ENCODE assay signal across 25 cellular contexts in genomic region chr9:95284667-95285066, GRCh38. TPM values are rescaled to one million over a fixed set of nuclear protein-coding genes. Genes with fewer than 3 reads are reported as not detected.
A peak's percentile ranks its signal among the peaks of the same experiment; 100 is the strongest.
DNase-seq lines count a peak whose midpoint lies in the region; ATAC-seq, FAIRE-seq and TF ChIP-seq lines count a peak whose summit lies in the region.
"Had no signal": no experiment of that assay in that cellular context is flagged by ENCODE, and none has a peak within 500 bp of the region (broad histone marks: within the 10 kb centered on the region; RNA-seq: fewer than 3 reads in every experiment).

No MANE protein-coding gene starts in this region.

- no peaks in the 10 kb centered on the region for H3K36me3 ChIP-seq in SK-N-MC (ENCODE audit: insufficient read depth, low read length)
- H3K36me3 ChIP-seq in kidney (ENCODE audit: control insufficient read depth in 1 of 2, insufficient read depth in 2 of 2, low read length in 2 of 2): no peaks in the 10 kb centered on the region
- no peaks in the 10 kb centered on the region for H3K36me3 ChIP-seq in rectal smooth muscle tissue (ENCODE audit: control insufficient read depth, insufficient read depth, low read length)
- H3K36me3 ChIP-seq: left ventricle myocardium inferior, transverse colon had no signal

- DNase-seq in GM18507 (ENCODE audit: extremely low spot score, insufficient read length, low read depth) (no peak), SK-N-MC (ENCODE audit: low read depth, low spot score) (no peak), kidney (no peak)
- no peak for DNase-seq in activated T-cell treated with anti-CD3 and anti-CD28 coated beads, Interleukin-2, amount 50 U/mL, for 1 hour
- DNase-seq in activated CD4-positive, alpha-beta T cell treated with anti-CD3 and anti-CD28 coated beads for 1 hour: no peak
- DNase-seq: activated CD4-positive, alpha-beta T cell treated with anti-CD3 and anti-CD28 coated beads, Interleukin-2, amount 50 U/mL, for 48 hours; activated CD8-positive, alpha-beta memory T cell treated with anti-CD3 and anti-CD28 coated beads, Interleukin-2, amount 50 U/mL, for 4 hours; activated naive CD4-positive, alpha-beta T cell treated with anti-CD3 and anti-CD28 coated beads, Interleukin-2, amount 10 ng/mL, durations not matched to agents 7 days and 5 days; amniotic stem cell; DND-41; KBM-7; left ventricle myocardium inferior; naive B cell; NCI-H2029; NCI-H524 treated with DMSO at 0.1 percent for 48 hours; NK-92 treated with Interleukin-12 subunit alpha and Interleukin-12 subunit beta, amount 100 ng/mL, for 24 hours; SHP77 treated with DMSO at 0.1 percent for 48 hours; stimulated activated CD4-positive, alpha-beta T cell treated with anti-CD3 and anti-CD28 coated beads, Interleukin-2, amount 100 ng/mL, for 24 hours; transverse colon had no signal

- intact Hi-C loops in kidney (cut with DNase I): no loop called here

- H3K27ac ChIP-seq in SK-N-MC: peak overlapping the region; percentile 57
- peak overlapping the region; percentile 51 to 63 for H3K27ac ChIP-seq in kidney (ENCODE audit: low read depth in 2 of 2, low read length in 2 of 2)
- H3K27ac ChIP-seq in rectal smooth muscle tissue (ENCODE audit: low read depth, low read length): peak overlapping the region; percentile 23
- H3K27ac ChIP-seq: epithelial cell of prostate, left ventricle myocardium inferior had no signal

- H3K9ac ChIP-seq in SK-N-MC (ENCODE audit: insufficient read length) (no peak overlapping the region), kidney (ENCODE audit: low read length in 2 of 2) (no peak overlapping the region), rectal smooth muscle tissue (ENCODE audit: low read length) (no peak overlapping the region)

- H3K27me3 ChIP-seq in rectal smooth muscle tissue (ENCODE audit: control insufficient read depth, insufficient read depth, low read length): no peaks in the 10 kb centered on the region
- H3K27me3 ChIP-seq: transverse colon had no signal

- no peaks in the 10 kb centered on the region; the same call in 1 of the 2 replicates for H3K9me3 ChIP-seq in SK-N-MC (ENCODE audit: low read depth, low read length)
- no peaks in the 10 kb centered on the region for H3K9me3 ChIP-seq in kidney (ENCODE audit: control insufficient read depth in 1 of 2, low read length in 2 of 2)

- H3K4me1 ChIP-seq in kidney (ENCODE audit: control insufficient read depth in 1 of 2, insufficient read depth in 1 of 2, low read depth in 1 of 2, low read length in 2 of 2): peaks cover 4 to 13% of the 10 kb centered on the region in 2 donors
- H3K4me1 ChIP-seq in rectal smooth muscle tissue (ENCODE audit: control insufficient read depth, insufficient read depth, low read length): no peaks in the 10 kb centered on the region
- H3K4me1 ChIP-seq: left ventricle myocardium inferior, transverse colon had no signal

- no peak for TF ChIP-seq CTCF in kidney (IDR thresholded peaks at IDR 0.05; ENCODE audit: borderline replicate concordance, extremely low read depth, insufficient read depth)

- FAIRE-seq in GM18507 (lab: Jason Lieb, UNC) (peak; percentile 29), kidney (lab: Jason Lieb, UNC) (peak; percentile 67)
- FAIRE-seq: H1 had no signal

- no peak overlapping the region for H3K4me3 ChIP-seq in SK-N-MC
- peak overlapping the region; percentile 5 to 13 for H3K4me3 ChIP-seq in kidney (ENCODE audit: low read length in 2 of 2)
- H3K4me3 ChIP-seq in rectal smooth muscle tissue (ENCODE audit: low read length): no peak overlapping the region
- H3K4me3 ChIP-seq: left ventricle myocardium inferior, transverse colon had no signal

- ATAC-seq in HG03025 (IDR thresholded peaks at IDR 0.05; ENCODE audit: low FRiP score, unreplicated experiment): no peak
- ATAC-seq in HG02981 (IDR thresholded peaks at IDR 0.05; ENCODE audit: unreplicated experiment): no peak
- ATAC-seq: Panc1 had no signal

RNA-seq across cellular contexts. Expression of gene FANCC, which starts 32.8 kb away (rescaled TPM):
- total RNA-seq in kidney: 10.8 TPM
- 7.5 TPM for polyA plus RNA-seq in kidney (ENCODE audit: insufficient read depth, low read depth, low replicate concordance)

Comparison
In these comparisons a context has a peak if more than half of its experiments do, and no peak if none do; other contexts are left out.
1. H3K4me3 ChIP-seq: peak in kidney (2 of 2); none in SK-N-MC (single experiment) and rectal smooth muscle tissue (single experiment).
2. Peak in every context shown above with its lines, with median percentiles within 50 percentile points of each other: H3K27ac ChIP-seq.